ENCODE assay signal across 1 cellular context in genomic region chr2:207768168-207768890, GRCh38.
TF ChIP-seq lines count a peak whose summit lies in the region.

No MANE protein-coding gene starts in this region.

TF ChIP-seq in IMR-90, 13 proteins besides CTCF, POLR2A, EP300 and RAD21:
- TF ChIP-seq BHLHE40 (IDR thresholded peaks at IDR 0.05; ENCODE audit: low read depth, low read length) (no peak), RCOR1 (IDR thresholded peaks at IDR 0.05; ENCODE audit: insufficient replicate concordance, low read length) (no peak), USF2 (IDR thresholded peaks at IDR 0.05; ENCODE audit: low read depth, low read length) (no peak), RFX5 (IDR thresholded peaks at IDR 0.05; ENCODE audit: low read depth, low read length) (no peak), SMC3 (IDR thresholded peaks at IDR 0.05; ENCODE audit: low read depth, low read length) (no peak), CEBPB (IDR thresholded peaks at IDR 0.05; ENCODE audit: low read depth, low read length) (no peak), NFE2L2 (IDR thresholded peaks at IDR 0.05; ENCODE audit: low read depth, low read length) (no peak), MAFK (IDR thresholded peaks at IDR 0.05; ENCODE audit: low read depth, low read length) (no peak), MXI1 (IDR thresholded peaks at IDR 0.05; ENCODE audit: borderline replicate concordance, low read depth, low read length) (no peak), CHD1 (IDR thresholded peaks at IDR 0.05; ENCODE audit: low read depth, low read length) (no peak), FOS (IDR thresholded peaks at IDR 0.05; ENCODE audit: low read depth, low read length) (no peak), MAZ (IDR thresholded peaks at IDR 0.05; ENCODE audit: borderline replicate concordance, low read depth, low read length) (no peak), ELK1 (IDR thresholded peaks at IDR 0.05; ENCODE audit: borderline replicate concordance, low read depth, low read length) (no peak)
TF ChIP-seq in IMR-90: peak in this region for 0.
